1 cellular context compared by ENCODE assay signal in genomic region chr6:797479-798077, GRCh38.
TF ChIP-seq lines count a peak whose summit lies in the region.

No MANE protein-coding gene starts in this region.

TF ChIP-seq in H1, 55 proteins besides CTCF, POLR2A, EP300 and RAD21 (continued from another document):
- no peak for TF ChIP-seq CHD7 (IDR thresholded peaks at IDR 0.05; ENCODE audit: insufficient replicate concordance, low read length)
- TF ChIP-seq TBP (IDR thresholded peaks at IDR 0.05; ENCODE audit: low read depth, low read length), result no peak
- TF ChIP-seq CEBPB (IDR thresholded peaks at IDR 0.05; ENCODE audit: low read depth, low read length), result no peak
- TF ChIP-seq ASH2L (IDR thresholded peaks at IDR 0.05; ENCODE audit: low read length), result no peak
- TF ChIP-seq USF2 (IDR thresholded peaks at IDR 0.05; ENCODE audit: low read length), result no peak
TF ChIP-seq in H1: peak in this region for 0.
